ENCODE assay signal across 3 cellular contexts in the genomic region with DNA sequence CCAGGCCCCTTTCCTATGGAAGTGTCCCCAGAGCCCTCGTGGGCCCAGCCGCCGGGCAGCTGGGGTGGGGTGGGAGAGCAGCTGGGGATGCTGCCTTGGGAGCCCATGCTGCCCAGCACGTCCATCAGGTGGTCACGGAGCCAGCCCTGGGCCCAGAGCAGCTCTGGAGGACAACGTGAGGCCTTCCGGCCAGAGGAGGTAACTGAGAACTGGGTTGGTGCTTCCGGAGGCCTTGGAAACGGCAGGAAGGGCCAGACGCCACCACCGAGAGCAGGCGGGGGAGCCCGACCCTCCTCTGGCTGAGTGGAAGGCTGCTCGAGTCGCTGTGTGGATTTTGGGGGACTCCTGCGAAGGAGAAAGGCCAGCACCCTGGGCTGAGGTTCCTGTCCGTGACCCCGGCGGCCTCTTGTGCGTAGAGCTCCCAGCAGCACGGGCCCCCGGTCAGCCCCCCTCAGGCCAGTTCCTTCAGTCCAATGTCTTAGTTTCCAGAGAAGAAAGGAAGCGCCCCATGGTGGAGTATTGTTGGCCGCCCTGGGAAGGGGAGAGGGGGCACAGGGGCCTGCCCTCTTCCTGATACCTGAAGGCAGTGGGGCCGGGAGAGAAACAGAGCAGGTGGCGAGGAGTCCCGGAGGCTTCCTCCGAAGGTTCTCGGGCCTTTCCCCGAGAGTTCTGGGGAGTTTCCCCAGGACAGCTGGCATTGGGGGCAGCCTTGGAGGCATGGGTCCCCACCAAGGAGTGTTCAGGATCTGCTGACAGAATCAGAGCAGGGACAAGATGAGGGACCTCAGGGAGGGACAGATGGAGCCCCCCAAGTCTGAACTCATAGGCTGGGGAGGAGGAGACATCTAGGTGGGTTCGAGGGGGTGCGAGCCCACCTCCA.
TF ChIP-seq lines count a peak whose summit lies in the region.

No MANE protein-coding gene starts in this region.

TF ChIP-seq in HCT116, 20 proteins besides CTCF, POLR2A, EP300 and RAD21:
- no peak for TF ChIP-seq EZH2phosphoT487 (IDR thresholded peaks at IDR 0.05; ENCODE audit: borderline replicate concordance)
- no peak for TF ChIP-seq POLR2AphosphoS5 (IDR thresholded peaks at IDR 0.05; ENCODE audit: low read depth, low read length)

TF ChIP-seq in endothelial cell of umbilical vein, 7 proteins besides CTCF, POLR2A, EP300 and RAD21:
- TF ChIP-seq EZH2 (IDR thresholded peaks at IDR 0.05; ENCODE audit: borderline replicate concordance, low read depth, low read length, severe bottlenecking): no peak
- TF ChIP-seq FOS (IDR thresholded peaks at IDR 0.05; ENCODE audit: borderline replicate concordance, insufficient read depth, low read length): no peak
- no peak for TF ChIP-seq JUN (IDR thresholded peaks at IDR 0.05; ENCODE audit: borderline replicate concordance, insufficient read depth, insufficient read length, low read depth)
- TF ChIP-seq POLR2AphosphoS5 (IDR thresholded peaks at IDR 0.05; ENCODE audit: insufficient read depth, low read depth, low read length): no peak
- TF ChIP-seq, protein P1, sequence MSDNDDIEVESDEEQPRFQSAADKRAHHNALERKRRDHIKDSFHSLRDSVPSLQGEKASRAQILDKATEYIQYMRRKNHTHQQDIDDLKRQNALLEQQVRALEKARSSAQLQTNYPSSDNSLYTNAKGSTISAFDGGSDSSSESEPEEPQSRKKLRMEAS (IDR thresholded peaks at IDR 0.05; ENCODE audit: insufficient read depth, insufficient read length): no peak
- no peak for TF ChIP-seq GATA2 (IDR thresholded peaks at IDR 0.05; ENCODE audit: insufficient read depth, insufficient read length, low read depth, low read length)
- no peak for TF ChIP-seq MYC (IDR thresholded peaks at IDR 0.05; ENCODE audit: low read depth, low read length)

TF ChIP-seq in SK-N-SH, 30 proteins besides CTCF, POLR2A, EP300 and RAD21:
- no peak for TF ChIP-seq TAF1 (IDR thresholded peaks at IDR 0.05; ENCODE audit: borderline replicate concordance, low read depth, low read length)
